ENCODE assay signal across 17 cellular contexts in the genomic region with DNA sequence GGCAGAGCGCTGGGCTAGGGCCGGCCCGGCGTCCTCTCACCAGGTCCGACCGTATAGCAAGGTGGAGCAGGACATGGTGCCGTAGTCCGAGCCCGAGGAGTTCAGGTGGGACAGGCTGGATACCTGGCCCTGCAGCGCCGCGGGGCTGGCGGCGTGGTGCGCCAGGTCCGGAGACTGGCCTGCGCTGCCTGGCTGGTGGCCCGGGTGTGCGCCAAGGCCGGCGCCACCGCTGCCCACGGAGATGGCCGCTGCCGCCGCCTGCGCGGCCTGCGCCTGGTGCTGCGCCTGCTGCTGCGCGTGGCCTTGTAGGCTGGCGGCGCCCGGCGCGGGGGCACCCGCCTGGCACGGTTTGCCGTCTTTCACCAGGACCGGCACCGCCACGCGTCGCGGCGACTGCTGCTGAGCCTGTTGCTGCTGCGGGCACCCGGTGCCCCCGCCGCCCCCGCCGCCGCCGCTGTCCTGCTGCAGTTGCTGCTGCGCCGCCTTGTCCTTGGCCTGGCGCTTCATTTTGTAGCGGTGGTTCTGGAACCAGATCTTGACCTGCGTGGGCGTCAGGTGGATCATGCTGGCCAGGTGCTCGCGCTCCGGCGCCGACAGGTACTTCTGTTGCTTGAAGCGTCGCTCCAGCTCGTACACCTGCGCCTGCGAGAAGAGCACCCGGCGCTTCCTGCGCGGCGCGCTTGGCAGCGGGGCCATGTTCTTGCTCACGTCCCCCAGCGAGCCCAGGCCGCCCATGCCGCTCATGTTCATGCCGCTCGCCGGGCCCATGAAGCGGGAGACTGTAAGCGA. TPM values are rescaled to one million over a fixed set of nuclear protein-coding genes. Genes with fewer than 3 reads are reported as not detected.
DNase-seq lines count a peak whose midpoint lies in the region; ATAC-seq and TF ChIP-seq lines count a peak whose summit lies in the region.
"Had no signal": no experiment of that assay in that cellular context is flagged by ENCODE, and none has a peak within 500 bp of the region (broad histone marks: within the 10 kb centered on the region; RNA-seq: fewer than 3 reads in every experiment).

No MANE protein-coding gene starts in this region.

- no peak for DNase-seq in heart right ventricle
- no peak for DNase-seq in right atrium auricular region (ENCODE audit: low spot score)
- DNase-seq in WTC11 (ENCODE audit: low spot score): peak; percentile 39
- peak; percentile 55 for DNase-seq in lower lobe of right lung
- no peak for DNase-seq in NK-92 (lab: John Stamatoyannopoulos, UW; ENCODE audit: unreplicated experiment)
- no peak for DNase-seq in MG63
- DNase-seq in AML-193 (lab: John Stamatoyannopoulos, UW): no peak
- no peak for DNase-seq in naive thymus-derived CD4-positive, alpha-beta T cell
- DNase-seq: activated CD4-positive, alpha-beta T cell treated with anti-CD3 and anti-CD28 coated beads for 1 hour; activated T-cell treated with anti-CD3 and anti-CD28 coated beads, Interleukin-2, amount 50 U/mL, for 4 hours; dermis blood vessel endothelial cell; mucosa of descending colon; NCI-H1436 treated with DMSO at 0.1 percent for 48 hours; stimulated activated CD4-positive, alpha-beta T cell treated with anti-CD3 and anti-CD28 coated beads, Interleukin-2, amount 100 ng/mL, for 48 hours had no signal

- CTCF ChIA-PET in WTC11 (lab: Charles Lee): interaction anchor here (1.6 to 9.3 kb wide), 4 partner anchors 6 to 139 kb away, joined by 11 to 113 read pairs (median 71); no protein-coding TSS in a partner anchor
- CTCF ChIA-PET in naive thymus-derived CD4-positive, alpha-beta T cell (lab: Charles Lee): no interaction called here

- no peaks in the 10 kb centered on the region for H3K9me3 ChIP-seq in heart right ventricle
- H3K9me3 ChIP-seq in right atrium auricular region: no peaks in the 10 kb centered on the region
- no peaks in the 10 kb centered on the region for H3K9me3 ChIP-seq in lower lobe of right lung
- no peaks in the 10 kb centered on the region for H3K9me3 ChIP-seq in MG63
- H3K9me3 ChIP-seq in naive thymus-derived CD4-positive, alpha-beta T cell (ENCODE audit: control insufficient read depth in 2 of 3, low read length in 3 of 3): no peaks in the 10 kb centered on the region
- H3K9me3 ChIP-seq: mucosa of descending colon had no signal

- H3K27ac ChIP-seq in heart right ventricle: no peak overlapping the region
- no peak overlapping the region for H3K27ac ChIP-seq in right atrium auricular region
- peak overlapping the region; percentile 87 for H3K27ac ChIP-seq in lower lobe of right lung
- no peak overlapping the region for H3K27ac ChIP-seq in naive thymus-derived CD4-positive, alpha-beta T cell (ENCODE audit: low read depth, low read length)

- intact Hi-C loops in heart right ventricle (cut with DNase I) (no loop called here), lower lobe of right lung (cut with DNase I) (no loop called here)
- intact Hi-C loops in naive thymus-derived CD4-positive, alpha-beta T cell (cut with micrococcal nuclease): loop anchor here in 1 of 2 donors (5.0 kb wide), 2 partner anchors 140 to 1070 kb away; no protein-coding TSS in a partner anchor

- peaks cover 47% of the 10 kb centered on the region for H3K4me1 Mint-ChIP-seq in WTC11
- H3K4me1 Mint-ChIP-seq in naive thymus-derived CD4-positive, alpha-beta T cell: peaks cover 4 to 31% (median 20%) of the 10 kb centered on the region in 7 donors

- H3K4me1 ChIP-seq in heart right ventricle: peaks cover 6 to 42% (median 31%) of the 10 kb centered on the region in 9 donors
- peaks cover 0 to 41% of the 10 kb centered on the region in 2 donors for H3K4me1 ChIP-seq in right atrium auricular region
- peaks cover 19% of the 10 kb centered on the region for H3K4me1 ChIP-seq in lower lobe of right lung
- H3K4me1 ChIP-seq in naive thymus-derived CD4-positive, alpha-beta T cell (ENCODE audit: control insufficient read depth in 2 of 2, insufficient read depth in 2 of 2, low read length in 2 of 2): no peaks in the 10 kb centered on the region

- H3K36me3 ChIP-seq in heart right ventricle (no peaks in the 10 kb centered on the region), right atrium auricular region (no peaks in the 10 kb centered on the region), lower lobe of right lung (no peaks in the 10 kb centered on the region), MG63 (no peaks in the 10 kb centered on the region)
- H3K36me3 ChIP-seq in naive thymus-derived CD4-positive, alpha-beta T cell (ENCODE audit: control insufficient read depth in 2 of 3, insufficient read depth in 3 of 3, low read length in 3 of 3): no peaks in the 10 kb centered on the region

- POLR2A ChIA-PET in WTC11 (lab: Charles Lee): no interaction called here
- POLR2A ChIA-PET in naive thymus-derived CD4-positive, alpha-beta T cell (lab: Charles Lee): no interaction called here

- no peaks in the 10 kb centered on the region for H3K9me3 Mint-ChIP-seq in WTC11
- peaks cover 0 to 6% (median 0%) of the 10 kb centered on the region in 11 donors for H3K9me3 Mint-ChIP-seq in naive thymus-derived CD4-positive, alpha-beta T cell
- H3K9me3 Mint-ChIP-seq: activated T-cell treated with anti-CD3 and anti-CD28 coated beads, Interleukin-2, amount 50 U/mL, for 4 hours had no signal

- H3K36me3 Mint-ChIP-seq in WTC11: no peaks in the 10 kb centered on the region
- no peaks in the 10 kb centered on the region for H3K36me3 Mint-ChIP-seq in naive thymus-derived CD4-positive, alpha-beta T cell

- WGBS in heart right ventricle, 2 donors: 2% methylated on average over 82 to 87 of the region's 87 CpGs

- H3K27me3 Mint-ChIP-seq in WTC11 (ENCODE audit: low read depth): peaks cover 98% of the 10 kb centered on the region
- peaks cover 60 to 79% (median 64%) of the 10 kb centered on the region in 5 donors for H3K27me3 Mint-ChIP-seq in naive thymus-derived CD4-positive, alpha-beta T cell

- H3K4me3 ChIP-seq in heart right ventricle (peak overlapping the region in 1 of 10 donors; percentile 14), right atrium auricular region (peak overlapping the region in 1 of 2 donors; percentile 19), lower lobe of right lung (peak overlapping the region; percentile 53), MG63 (no peak overlapping the region)
- H3K4me3 ChIP-seq in naive thymus-derived CD4-positive, alpha-beta T cell (ENCODE audit: low read length): no peak overlapping the region
- H3K4me3 ChIP-seq: mucosa of descending colon had no signal

- H3K4me3 Mint-ChIP-seq in WTC11: no peak overlapping the region
- H3K4me3 Mint-ChIP-seq in naive thymus-derived CD4-positive, alpha-beta T cell: no peak overlapping the region
- H3K4me3 Mint-ChIP-seq: activated T-cell treated with anti-CD3 and anti-CD28 coated beads, Interleukin-2, amount 50 U/mL, for 4 hours had no signal

- no peak overlapping the region for H3K27ac Mint-ChIP-seq in WTC11
- H3K27ac Mint-ChIP-seq in naive thymus-derived CD4-positive, alpha-beta T cell: no peak overlapping the region

- ATAC-seq in heart right ventricle (peak; percentile 28 to 60 (median 40)), WTC11 (peak; percentile 0; the same call in 1 of the 2 replicates), lower lobe of right lung (no peak)
- no peak for ATAC-seq in naive thymus-derived CD4-positive, alpha-beta T cell
- ATAC-seq: activated T-cell treated with anti-CD3 and anti-CD28 coated beads, Interleukin-2, amount 50 U/mL, for 4 hours; mucosa of descending colon had no signal

- H3K27me3 ChIP-seq in heart right ventricle (peaks cover 67 to 100% (median 100%) of the 10 kb centered on the region in 7 donors), right atrium auricular region (peaks cover 36 to 89% of the 10 kb centered on the region in 2 donors), lower lobe of right lung (ENCODE audit: low read depth) (peaks cover 97% of the 10 kb centered on the region), MG63 (peaks cover 10% of the 10 kb centered on the region; the same call in 1 of the 2 replicates)
- H3K27me3 ChIP-seq in naive thymus-derived CD4-positive, alpha-beta T cell (ENCODE audit: control insufficient read depth in 2 of 2, insufficient read depth in 2 of 2, low read length in 2 of 2): peaks cover 0 to 7% of the 10 kb centered on the region in 2 donors

- TF ChIP-seq CTCF in heart right ventricle (IDR thresholded peaks at IDR 0.05): no peak
- no peak for TF ChIP-seq CTCF in right atrium auricular region (IDR thresholded peaks at IDR 0.05)
- no peak for TF ChIP-seq CTCF in WTC11 (IDR thresholded peaks at IDR 0.05)
- no peak for TF ChIP-seq CTCF in lower lobe of right lung (IDR thresholded peaks at IDR 0.05)

RNA-seq across cellular contexts. Expression of a gene that starts 2.6 kb away (rescaled TPM):
- not detected for total RNA-seq in heart right ventricle
- polyA plus RNA-seq in heart right ventricle: not detected
- total RNA-seq in right atrium auricular region: not detected
- total RNA-seq in WTC11 (2021): 0.16 to 0.18 TPM in 2 of 3 replicates, not detected in the other
- total RNA-seq in lower lobe of right lung: 180 TPM
- not detected in 2 replicates for total RNA-seq in MG63 (2014; rRNA removed; shearing (Covaris generic); ENCODE audit: low replicate concordance)
- total RNA-seq in naive thymus-derived CD4-positive, alpha-beta T cell: not detected
- not detected for polyA plus RNA-seq in naive thymus-derived CD4-positive, alpha-beta T cell
- total RNA-seq: dermis blood vessel endothelial cell; mucosa of descending colon; pulmonary artery endothelial cell; T-helper 1 cell treated with Interleukin-12 subunit alpha and Interleukin-12 subunit beta and Interleukin-4 antibody, amounts not matched to agents 30 ng/mL and 1 ng/mL, for 36 hours had no signal
- polyA plus RNA-seq: BJ had no signal

Comparison
In these comparisons a context has a peak if more than half of its experiments do, and no peak if none do; other contexts are left out.
1. ATAC-seq: peak in heart right ventricle (8 of 8) and WTC11 (single experiment); none in lower lobe of right lung (0 of 2) and naive thymus-derived CD4-positive, alpha-beta T cell (single experiment).
2. DNase-seq: peak in WTC11 (single experiment) and lower lobe of right lung (single experiment); none in heart right ventricle (0 of 2), right atrium auricular region (single experiment), NK-92 (single experiment), MG63 (single experiment), AML-193 (0 of 2) and naive thymus-derived CD4-positive, alpha-beta T cell (0 of 9).
3. RNA of a gene that starts 2.6 kb away (total RNA-seq): 180 TPM in lower lobe of right lung (single experiment); 0.16 to 0.18 TPM in WTC11, not detected in heart right ventricle, not detected in right atrium auricular region, not detected in MG63 and not detected in naive thymus-derived CD4-positive, alpha-beta T cell; every median in the first group is over 100 times any median in the second.